ENCODE assay signal across 9 cellular contexts in genomic region chr5:78574731-78575161, GRCh38.
DNase-seq lines count a peak whose midpoint lies in the region; ATAC-seq and TF ChIP-seq lines count a peak whose summit lies in the region.
"Had no signal": no experiment of that assay in that cellular context is flagged by ENCODE, and none has a peak within 500 bp of the region (broad histone marks: within the 10 kb centered on the region; RNA-seq: fewer than 3 reads in every experiment).

No MANE protein-coding gene starts in this region.

- H3K27me3 ChIP-seq in RWPE2 (ENCODE audit: insufficient read depth, poor library complexity, severe bottlenecking) = no peaks in the 10 kb centered on the region

- DNase-seq in D341Med (ENCODE audit: low spot score) (peak; percentile 63), RWPE2 (ENCODE audit: low spot score) (no peak), iris pigment epithelial cell (ENCODE audit: low read depth) (peak; percentile 76), AML-193 (lab: John Stamatoyannopoulos, UW) (no peak), occipital lobe (lab: John Stamatoyannopoulos, UW) (no peak)
- DNase-seq in stimulated activated CD4-positive, alpha-beta T cell treated with anti-CD3 and anti-CD28 coated beads, Interleukin-15, amount 100 ng/mL, for 24 hours = no peak
- DNase-seq in stimulated activated CD4-positive, alpha-beta T cell treated with anti-CD3 and anti-CD28 coated beads, Interleukin-4, amount 100 ng/mL, for 24 hours = no peak
- DNase-seq: Caco-2 had no signal

- H3K9me3 ChIP-seq in RWPE2 (ENCODE audit: severe bottlenecking) = no peaks in the 10 kb centered on the region
- H3K9me3 ChIP-seq: Caco-2 had no signal

- no peak overlapping the region for H3K4me3 ChIP-seq in RWPE2 (ENCODE audit: severe bottlenecking)

- H3K36me3 ChIP-seq in RWPE2 (ENCODE audit: low read depth) = no peaks in the 10 kb centered on the region

- ATAC-seq in GM21717 (IDR thresholded peaks at IDR 0.05; ENCODE audit: unreplicated experiment) (peak; percentile 71), RWPE2 (ENCODE audit: low read depth) (peak; percentile 69)

- no peak for TF ChIP-seq CTCF in RWPE2 (IDR thresholded peaks at IDR 0.05; ENCODE audit: poor library complexity, severe bottlenecking)

- peaks cover 4% of the 10 kb centered on the region for H3K4me1 ChIP-seq in RWPE2 (ENCODE audit: insufficient read depth, poor library complexity, severe bottlenecking)

- H3K27ac ChIP-seq in RWPE2 (ENCODE audit: poor library complexity, severe bottlenecking) = no peak overlapping the region

Comparison
In these comparisons a context has a peak if more than half of its experiments do, and no peak if none do; other contexts are left out.
1. DNase-seq: peak in D341Med (single experiment) and iris pigment epithelial cell (single experiment); none in RWPE2 (single experiment), AML-193 (0 of 2), occipital lobe (single experiment), stimulated activated CD4-positive, alpha-beta T cell treated with anti-CD3 and anti-CD28 coated beads, Interleukin-15, amount 100 ng/mL, for 24 hours (single experiment) and stimulated activated CD4-positive, alpha-beta T cell treated with anti-CD3 and anti-CD28 coated beads, Interleukin-4, amount 100 ng/mL, for 24 hours (single experiment).